ENCODE assay signal across 1 cellular context in genomic region chr2:8644605-8645175, GRCh38.
TF ChIP-seq lines count a peak whose summit lies in the region.

No MANE protein-coding gene starts in this region.

TF ChIP-seq in WTC11, 78 proteins besides CTCF, POLR2A, EP300 and RAD21 (continued from another document):
- TF ChIP-seq ZNF281 (CRISPR knock-in tag; IDR thresholded peaks at IDR 0.05) (no peak), JAZF1 (CRISPR knock-in tag; IDR thresholded peaks at IDR 0.05) (no peak), TEAD4 (CRISPR knock-in tag; IDR thresholded peaks at IDR 0.05) (no peak), PRRX2 (CRISPR knock-in tag; IDR thresholded peaks at IDR 0.05) (no peak), EMX1 (CRISPR knock-in tag; IDR thresholded peaks at IDR 0.05) (no peak), KAT7 (CRISPR knock-in tag; IDR thresholded peaks at IDR 0.05; ENCODE audit: borderline replicate concordance) (no peak), MXD4 (CRISPR knock-in tag; IDR thresholded peaks at IDR 0.05; ENCODE audit: borderline replicate concordance) (no peak), ZBTB21 (CRISPR knock-in tag; IDR thresholded peaks at IDR 0.05; ENCODE audit: borderline replicate concordance) (no peak)
- TF ChIP-seq, protein P1, sequence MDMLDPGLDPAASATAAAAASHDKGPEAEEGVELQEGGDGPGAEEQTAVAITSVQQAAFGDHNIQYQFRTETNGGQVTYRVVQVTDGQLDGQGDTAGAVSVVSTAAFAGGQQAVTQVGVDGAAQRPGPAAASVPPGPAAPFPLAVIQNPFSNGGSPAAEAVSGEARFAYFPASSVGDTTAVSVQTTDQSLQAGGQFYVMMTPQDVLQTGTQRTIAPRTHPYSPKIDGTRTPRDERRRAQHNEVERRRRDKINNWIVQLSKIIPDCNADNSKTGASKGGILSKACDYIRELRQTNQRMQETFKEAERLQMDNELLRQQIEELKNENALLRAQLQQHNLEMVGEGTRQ (CRISPR knock-in tag; IDR thresholded peaks at IDR 0.05) = no peak
- TF ChIP-seq, protein P2, sequence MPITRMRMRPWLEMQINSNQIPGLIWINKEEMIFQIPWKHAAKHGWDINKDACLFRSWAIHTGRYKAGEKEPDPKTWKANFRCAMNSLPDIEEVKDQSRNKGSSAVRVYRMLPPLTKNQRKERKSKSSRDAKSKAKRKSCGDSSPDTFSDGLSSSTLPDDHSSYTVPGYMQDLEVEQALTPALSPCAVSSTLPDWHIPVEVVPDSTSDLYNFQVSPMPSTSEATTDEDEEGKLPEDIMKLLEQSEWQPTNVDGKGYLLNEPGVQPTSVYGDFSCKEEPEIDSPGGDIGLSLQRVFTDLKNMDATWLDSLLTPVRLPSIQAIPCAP (CRISPR knock-in tag; IDR thresholded peaks at IDR 0.05) = no peak
